Comparison of ENCODE assay signal across 10 cellular contexts in genomic region chr10:7260912-7261700, GRCh38.
DNase-seq lines count a peak whose midpoint lies in the region; ATAC-seq and TF ChIP-seq lines count a peak whose summit lies in the region.
"Had no signal": no experiment of that assay in that cellular context is flagged by ENCODE, and none has a peak within 500 bp of the region (broad histone marks: within the 10 kb centered on the region; RNA-seq: fewer than 3 reads in every experiment).

No MANE protein-coding gene starts in this region.

- peak; percentile 37 for DNase-seq in stimulated activated CD4-positive, alpha-beta T cell treated with anti-CD3 and anti-CD28 coated beads, Interleukin-15, amount 100 ng/mL, for 24 hours
- no peak for DNase-seq in stimulated activated CD4-positive, alpha-beta T cell treated with anti-CD3 and anti-CD28 coated beads, Interleukin-12 subunit alpha, Interleukin-12 subunit beta, amount 100 ng/mL, for 4 hours
- DNase-seq in amniotic epithelial cell (ENCODE audit: low read depth) = peak; percentile 59
- no peak for DNase-seq in heart right ventricle
- DNase-seq in uterus = peak in 1 of 2 donors; percentile 47
- DNase-seq in D341Med (ENCODE audit: low spot score) = no peak
- no peak for DNase-seq in osteoblast (ENCODE audit: insufficient read length, low spot score, missing footprints)
- DNase-seq in amygdala (lab: John Stamatoyannopoulos, UW) = no peak
- DNase-seq: activated CD8-positive, alpha-beta memory T cell treated with anti-CD3 and anti-CD28 coated beads, Interleukin-2, amount 50 U/mL, for 48 hours had no signal

- peaks cover 7 to 65% (median 28%) of the 10 kb centered on the region in 9 donors for H3K4me1 ChIP-seq in heart right ventricle
- H3K4me1 ChIP-seq in uterus = peaks cover 0 to 5% of the 10 kb centered on the region in 2 donors
- H3K4me1 ChIP-seq in osteoblast (ENCODE audit: insufficient read depth, low read length) = no peaks in the 10 kb centered on the region

- H3K79me2 ChIP-seq in osteoblast (ENCODE audit: insufficient read depth, low read length) = no peaks in the 10 kb centered on the region

- peak overlapping the region in 9 of 10 donors; percentile 20 to 69 (median 56) for H3K27ac ChIP-seq in heart right ventricle
- H3K27ac ChIP-seq in uterus = peak overlapping the region; percentile 47 to 84
- H3K27ac ChIP-seq in osteoblast (ENCODE audit: low read depth, low read length) = no peak overlapping the region

- H2AFZ ChIP-seq in osteoblast (ENCODE audit: low read length) = no peak overlapping the region

- no peak for TF ChIP-seq CTCF in heart right ventricle (IDR thresholded peaks at IDR 0.05)
- TF ChIP-seq CTCF in uterus (IDR thresholded peaks at IDR 0.05) = no peak
- TF ChIP-seq CTCF in osteoblast (IDR thresholded peaks at IDR 0.05; ENCODE audit: extremely low read depth, low read depth, low read length) = no peak

- no peak for TF ChIP-seq POLR2A in uterus (IDR thresholded peaks at IDR 0.05)

- H3K4me3 ChIP-seq in heart right ventricle (no peak overlapping the region), uterus (no peak overlapping the region), osteoblast (ENCODE audit: insufficient read depth, low read length) (no peak overlapping the region)

- no peaks in the 10 kb centered on the region for H3K9me3 ChIP-seq in heart right ventricle
- no peaks in the 10 kb centered on the region for H3K9me3 ChIP-seq in uterus
- no peaks in the 10 kb centered on the region for H3K9me3 ChIP-seq in osteoblast (ENCODE audit: low read depth, low read length)
- H3K9me3 ChIP-seq: BE2C had no signal

- H3K36me3 ChIP-seq in heart right ventricle = peaks cover 0 to 10% (median 0%) of the 10 kb centered on the region in 9 donors
- H3K36me3 ChIP-seq in uterus = no peaks in the 10 kb centered on the region
- H3K36me3 ChIP-seq in osteoblast (ENCODE audit: insufficient read depth, low read length) = no peaks in the 10 kb centered on the region
- H3K36me3 ChIP-seq: BE2C had no signal

- WGBS in heart right ventricle, 2 donors = 80 to 86% methylated on average over 14 of the region's 14 CpGs

- H4K20me1 ChIP-seq in osteoblast (ENCODE audit: insufficient read depth, low read length) = no peaks in the 10 kb centered on the region

- no peak overlapping the region for H3K4me2 ChIP-seq in osteoblast (ENCODE audit: insufficient read depth, low read length)

- intact Hi-C loops in heart right ventricle (cut with DNase I) (loop anchor here in 9 of 10 donors (1.0 to 10.0 kb wide), 13 partner anchors 51 to 151 kb away; partner anchors contain the start of gene SFMBT2 (in 2 of the 9)), uterus (cut with DNase I; ENCODE audit: low total_unique reads) (loop anchor here (1.0 kb wide), 1 partner anchor 147 kb away; no protein-coding TSS in a partner anchor)

- H3K27me3 ChIP-seq in heart right ventricle = no peaks in the 10 kb centered on the region
- H3K27me3 ChIP-seq in uterus = no peaks in the 10 kb centered on the region
- H3K27me3 ChIP-seq in osteoblast (ENCODE audit: insufficient read depth, low read length) = no peaks in the 10 kb centered on the region
- H3K27me3 ChIP-seq: BE2C had no signal

- ATAC-seq in heart right ventricle = peak in 5 of 8 donors; percentile 2 to 35 (median 8)

Comparison
In these comparisons a context has a peak if more than half of its experiments do, and no peak if none do; other contexts are left out.
1. DNase-seq: peak in stimulated activated CD4-positive, alpha-beta T cell treated with anti-CD3 and anti-CD28 coated beads, Interleukin-15, amount 100 ng/mL, for 24 hours (single experiment) and amniotic epithelial cell (single experiment); none in stimulated activated CD4-positive, alpha-beta T cell treated with anti-CD3 and anti-CD28 coated beads, Interleukin-12 subunit alpha, Interleukin-12 subunit beta, amount 100 ng/mL, for 4 hours (single experiment), heart right ventricle (0 of 2), D341Med (single experiment), osteoblast (single experiment) and amygdala (0 of 56).